In the genomic region with DNA sequence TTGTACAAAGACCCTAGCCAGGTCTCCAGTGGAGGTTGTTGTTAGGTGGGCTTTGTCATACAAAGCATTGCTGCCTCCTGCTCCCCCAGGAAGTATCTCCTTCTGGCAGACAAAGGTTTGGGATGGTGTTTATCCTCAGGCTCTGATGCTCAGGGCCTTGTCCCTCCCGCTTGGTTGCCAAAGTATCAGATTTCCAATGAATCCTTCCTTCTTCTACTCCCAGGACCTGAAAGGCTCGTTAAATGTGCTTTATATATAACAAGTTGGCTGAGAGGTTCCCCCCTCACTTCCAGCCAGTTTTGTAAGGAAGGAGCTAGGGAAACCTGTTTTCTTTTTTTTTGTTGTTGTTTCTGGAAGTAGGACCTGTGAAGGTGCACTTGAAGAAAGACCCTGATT, we compare ENCODE assay signal across 14 cellular contexts. TPM values are rescaled to one million over a fixed set of nuclear protein-coding genes. Genes with fewer than 3 reads are reported as not detected.
DNase-seq lines count a peak whose midpoint lies in the region; ATAC-seq and TF ChIP-seq lines count a peak whose summit lies in the region.
"Had no signal": no experiment of that assay in that cellular context is flagged by ENCODE, and none has a peak within 500 bp of the region (broad histone marks: within the 10 kb centered on the region; RNA-seq: fewer than 3 reads in every experiment).

No MANE protein-coding gene starts in this region.

- H3K27me3 ChIP-seq in adipocyte (replicated peaks; ENCODE audit: control insufficient read depth, insufficient read depth, low read length) (no peaks in the 10 kb centered on the region), upper lobe of right lung (no peaks in the 10 kb centered on the region)
- H3K27me3 ChIP-seq: gastrocnemius medialis, testis had no signal

- ATAC-seq in upper lobe of right lung (no peak), HG02852 (IDR thresholded peaks at IDR 0.05; ENCODE audit: unreplicated experiment) (no peak), GM18511 (IDR thresholded peaks at IDR 0.05; ENCODE audit: unreplicated experiment) (no peak)
- ATAC-seq: gastrocnemius medialis had no signal

- H3K27ac ChIP-seq in upper lobe of right lung: peak overlapping the region; percentile 86
- H3K27ac ChIP-seq: gastrocnemius medialis had no signal

- intact Hi-C loops in upper lobe of right lung (cut with DNase I): no loop called here

- no peak overlapping the region for H3K9ac ChIP-seq in adipocyte (ENCODE audit: low read length)

- H3K4me1 ChIP-seq in adipocyte (ENCODE audit: control insufficient read depth, insufficient read depth, low read length) (peaks cover 15% of the 10 kb centered on the region), upper lobe of right lung (peaks cover 43% of the 10 kb centered on the region)
- H3K4me1 ChIP-seq: gastrocnemius medialis had no signal

- H3K36me3 ChIP-seq in adipocyte (ENCODE audit: control insufficient read depth, insufficient read depth, low read length, severe bottlenecking) (no peaks in the 10 kb centered on the region), upper lobe of right lung (no peaks in the 10 kb centered on the region)
- H3K36me3 ChIP-seq: gastrocnemius medialis had no signal

- H3K4me3 ChIP-seq in adipocyte (ENCODE audit: low read length): no peak overlapping the region
- no peak overlapping the region for H3K4me3 ChIP-seq in upper lobe of right lung
- H3K4me3 ChIP-seq: gastrocnemius medialis, testis had no signal

- TF ChIP-seq CTCF in upper lobe of right lung (IDR thresholded peaks at IDR 0.05): no peak

- DNase-seq in NCI-H2171 treated with DMSO at 0.1 percent for 48 hours (lab: John Stamatoyannopoulos, UW) (peak; percentile 35), NCI-H2171 (lab: John Stamatoyannopoulos, UW) (no peak), adipocyte (ENCODE audit: low read depth) (peak; percentile 58), left kidney (ENCODE audit: low read depth, low spot score) (peak; percentile 96), upper lobe of right lung (no peak), T-helper 1 cell (no peak)
- DNase-seq: cerebellar nuclear complex; gastrocnemius medialis; naive B cell; NCI-H524; stimulated activated CD4-positive, alpha-beta T cell treated with anti-CD3 and anti-CD28 coated beads, Interleukin-2, amount 100 ng/mL, for 24 hours; testis had no signal

- no peaks in the 10 kb centered on the region for H3K9me3 ChIP-seq in adipocyte (ENCODE audit: control insufficient read depth, low read length)
- H3K9me3 ChIP-seq in upper lobe of right lung: no peaks in the 10 kb centered on the region
- H3K9me3 ChIP-seq: gastrocnemius medialis, testis had no signal

RNA-seq across cellular contexts. Expression of gene PTK7, which starts 14.4 kb away (rescaled TPM):
- 97.1 TPM for total RNA-seq in upper lobe of right lung

RNA-seq across cellular contexts. Expression of gene KLC4, which starts 31.1 kb away (rescaled TPM):
- total RNA-seq in upper lobe of right lung: 32.0 TPM

RNA-seq across cellular contexts. Expression of gene MRPL2, which starts 31.3 kb away (rescaled TPM):
- total RNA-seq in upper lobe of right lung: 42.4 TPM

RNA-seq across cellular contexts. Expression of gene CUL7, which starts 36.9 kb away (rescaled TPM):
- 20.1 TPM for total RNA-seq in upper lobe of right lung

Comparison
In these comparisons a context has a peak if more than half of its experiments do, and no peak if none do; other contexts are left out.
1. DNase-seq: peak in NCI-H2171 treated with DMSO at 0.1 percent for 48 hours (single experiment), adipocyte (single experiment) and left kidney (single experiment); none in NCI-H2171 (single experiment), upper lobe of right lung (single experiment) and T-helper 1 cell (0 of 5).